17 cellular contexts compared by ENCODE assay signal in genomic region chr10:119535837-119536507, GRCh38. TPM values are rescaled to one million over a fixed set of nuclear protein-coding genes. Genes with fewer than 3 reads are reported as not detected.
A peak's percentile ranks its signal among the peaks of the same experiment; 100 is the strongest.
DNase-seq lines count a peak whose midpoint lies in the region; ATAC-seq and TF ChIP-seq lines count a peak whose summit lies in the region.
"Had no signal": no experiment of that assay in that cellular context is flagged by ENCODE, and none has a peak within 500 bp of the region (broad histone marks: within the 10 kb centered on the region; RNA-seq: fewer than 3 reads in every experiment).

No MANE protein-coding gene starts in this region.

- peak overlapping the region; percentile 27 for H3K4me3 Mint-ChIP-seq in activated CD4-positive, alpha-beta T cell treated with anti-CD3 and anti-CD28 coated beads, Interleukin-2, amount 10 ng/mL, durations not matched to agents 24 days and 14 days
- H3K4me3 Mint-ChIP-seq in T-cell (peak overlapping the region; percentile 35 to 85 (median 83)), glutamatergic neuron (ENCODE audit: unreplicated experiment) (peak overlapping the region; percentile 91)
- H3K4me3 Mint-ChIP-seq in stimulated activated effector memory CD8-positive, alpha-beta T cell treated with anti-CD3 and anti-CD28 coated beads, Interleukin-12 subunit alpha, Interleukin-12 subunit beta, amount 100 ng/mL, for 72 hours, result no peak overlapping the region

- DNase-seq in activated CD4-positive, alpha-beta T cell treated with anti-CD3 and anti-CD28 coated beads, Interleukin-2, amount 10 ng/mL, durations not matched to agents 24 days and 14 days, result no peak
- DNase-seq in activated CD4-positive, alpha-beta T cell treated with anti-CD3 and anti-CD28 coated beads, Interleukin-2, amount 50 U/mL, for 4 hours, result no peak
- DNase-seq in T-cell, result no peak
- DNase-seq in glutamatergic neuron, result no peak
- DNase-seq in stimulated activated effector memory CD8-positive, alpha-beta T cell treated with anti-CD3 and anti-CD28 coated beads, Interleukin-12 subunit alpha, Interleukin-12 subunit beta, amount 100 ng/mL, for 72 hours (ENCODE audit: low spot score in 2 of 2), result no peak
- DNase-seq in GF-D8 (lab: John Stamatoyannopoulos, UW), result no peak
- DNase-seq in iPS-NIHi7 (ENCODE audit: extremely low spot score), result no peak
- DNase-seq in DMS79 (lab: John Stamatoyannopoulos, UW), result no peak
- DNase-seq: anterior cingulate cortex; colonic mucosa; erythroblast; heart right ventricle; NCI-H1092; NK-92 treated with Interleukin-12 subunit alpha and Interleukin-12 subunit beta, amount 100 ng/mL, for 24 hours; Right ventricle myocardium superior; stimulated activated CD4-positive, alpha-beta T cell treated with anti-CD3 and anti-CD28 coated beads, Interleukin-15, amount 100 ng/mL, for 24 hours; testis had no signal

- intact Hi-C loops in activated CD4-positive, alpha-beta T cell treated with anti-CD3 and anti-CD28 coated beads, Interleukin-2, amount 10 ng/mL, durations not matched to agents 24 days and 14 days (cut with micrococcal nuclease), result loop anchor here (1.0 to 10.0 kb wide), 2 partner anchors 20 to 189 kb away; partner anchors contain the start of gene INPP5F

- H3K9me3 Mint-ChIP-seq in activated CD4-positive, alpha-beta T cell treated with anti-CD3 and anti-CD28 coated beads, Interleukin-2, amount 10 ng/mL, durations not matched to agents 24 days and 14 days, result no peaks in the 10 kb centered on the region
- H3K9me3 Mint-ChIP-seq in T-cell (no peaks in the 10 kb centered on the region), glutamatergic neuron (ENCODE audit: unreplicated experiment) (peaks cover 9% of the 10 kb centered on the region)
- H3K9me3 Mint-ChIP-seq in stimulated activated effector memory CD8-positive, alpha-beta T cell treated with anti-CD3 and anti-CD28 coated beads, Interleukin-12 subunit alpha, Interleukin-12 subunit beta, amount 100 ng/mL, for 72 hours, result no peaks in the 10 kb centered on the region

- peak overlapping the region; percentile 66 for H3K27ac Mint-ChIP-seq in activated CD4-positive, alpha-beta T cell treated with anti-CD3 and anti-CD28 coated beads, Interleukin-2, amount 10 ng/mL, durations not matched to agents 24 days and 14 days
- H3K27ac Mint-ChIP-seq in T-cell (peak overlapping the region; percentile 96 to 98), glutamatergic neuron (ENCODE audit: unreplicated experiment) (peak overlapping the region; percentile 89)
- peak overlapping the region; percentile 38 for H3K27ac Mint-ChIP-seq in stimulated activated effector memory CD8-positive, alpha-beta T cell treated with anti-CD3 and anti-CD28 coated beads, Interleukin-12 subunit alpha, Interleukin-12 subunit beta, amount 100 ng/mL, for 72 hours

- CTCF ChIA-PET in T-cell (lab: Charles Lee), result no interaction called here

- POLR2A ChIA-PET in T-cell (lab: Charles Lee), result no interaction called here

- H3K4me1 Mint-ChIP-seq in activated CD4-positive, alpha-beta T cell treated with anti-CD3 and anti-CD28 coated beads, Interleukin-2, amount 10 ng/mL, durations not matched to agents 24 days and 14 days, result peaks cover 70% of the 10 kb centered on the region
- H3K4me1 Mint-ChIP-seq in T-cell, result peaks cover 89 to 90% (median 90%) of the 10 kb centered on the region in 3 donors
- peaks cover 67% of the 10 kb centered on the region for H3K4me1 Mint-ChIP-seq in glutamatergic neuron (ENCODE audit: low read depth, unreplicated experiment)
- peaks cover 62% of the 10 kb centered on the region for H3K4me1 Mint-ChIP-seq in stimulated activated effector memory CD8-positive, alpha-beta T cell treated with anti-CD3 and anti-CD28 coated beads, Interleukin-12 subunit alpha, Interleukin-12 subunit beta, amount 100 ng/mL, for 72 hours

- peaks cover 39% of the 10 kb centered on the region for H3K36me3 Mint-ChIP-seq in activated CD4-positive, alpha-beta T cell treated with anti-CD3 and anti-CD28 coated beads, Interleukin-2, amount 10 ng/mL, durations not matched to agents 24 days and 14 days (ENCODE audit: low read depth)
- H3K36me3 Mint-ChIP-seq in T-cell, result peaks cover 20% of the 10 kb centered on the region
- peaks cover 3% of the 10 kb centered on the region for H3K36me3 Mint-ChIP-seq in glutamatergic neuron (ENCODE audit: unreplicated experiment)
- peaks cover 52% of the 10 kb centered on the region for H3K36me3 Mint-ChIP-seq in stimulated activated effector memory CD8-positive, alpha-beta T cell treated with anti-CD3 and anti-CD28 coated beads, Interleukin-12 subunit alpha, Interleukin-12 subunit beta, amount 100 ng/mL, for 72 hours

- TF ChIP-seq CTCF in glutamatergic neuron (IDR thresholded peaks at IDR 0.05; ENCODE audit: partially characterized antibody, unreplicated experiment), result no peak

- ATAC-seq in T-cell (replicated peaks in 1 of 4), result peak in 1 of 4 experiments; percentile 31
- ATAC-seq in stimulated activated effector memory CD8-positive, alpha-beta T cell treated with anti-CD3 and anti-CD28 coated beads, Interleukin-12 subunit alpha, Interleukin-12 subunit beta, amount 100 ng/mL, for 72 hours, result no peak

- H3K27me3 Mint-ChIP-seq in activated CD4-positive, alpha-beta T cell treated with anti-CD3 and anti-CD28 coated beads, Interleukin-2, amount 10 ng/mL, durations not matched to agents 24 days and 14 days, result no peaks in the 10 kb centered on the region
- H3K27me3 Mint-ChIP-seq in T-cell (no peaks in the 10 kb centered on the region), glutamatergic neuron (ENCODE audit: unreplicated experiment) (peaks cover 8% of the 10 kb centered on the region)

RNA-seq across cellular contexts. Expression of gene RGS10, which starts 6.5 kb away (rescaled TPM):
- 137 TPM in 2 replicates for total RNA-seq in activated CD4-positive, alpha-beta T cell treated with anti-CD3 and anti-CD28 coated beads, Interleukin-2, amount 10 ng/mL, durations not matched to agents 24 days and 14 days
- 100 to 1,000 TPM in 4 of 5 donors, 10 to 100 TPM in 1; 77.1 to 163 (median 155) TPM for total RNA-seq in T-cell
- total RNA-seq in glutamatergic neuron (ENCODE audit: unreplicated experiment), result 311 TPM

Comparison
In these comparisons a context has a peak if more than half of its experiments do, and no peak if none do; other contexts are left out.
1. H3K27ac Mint-ChIP-seq: peak in every context shown above with its lines; median percentile 97 in T-cell; 89 in glutamatergic neuron; 66 in activated CD4-positive, alpha-beta T cell treated with anti-CD3 and anti-CD28 coated beads, Interleukin-2, amount 10 ng/mL, durations not matched to agents 24 days and 14 days; 38 in stimulated activated effector memory CD8-positive, alpha-beta T cell treated with anti-CD3 and anti-CD28 coated beads, Interleukin-12 subunit alpha, Interleukin-12 subunit beta, amount 100 ng/mL, for 72 hours.